In genomic region chr14:94097091-94097490, GRCh38 we compare ENCODE assay signal across 29 cellular contexts.
"Had no signal": no experiment of that assay in that cellular context is flagged by ENCODE, and none has a peak within 500 bp of the region (broad histone marks: within the 10 kb centered on the region; RNA-seq: fewer than 3 reads in every experiment).

No MANE protein-coding gene starts in this region.

- ATAC-seq: activated naive CD8-positive, alpha-beta T cell treated with anti-CD3 and anti-CD28 coated beads, Interleukin-2, amount 50 U/mL, for 24 hours; foreskin keratinocyte; gastrocnemius medialis; heart right ventricle; T-helper 17 cell; WTC11 had no signal

- H3K9me3 ChIP-seq: adrenal gland, breast epithelium, colonic mucosa, esophagus squamous epithelium, gastrocnemius medialis, heart right ventricle had no signal

- H3K27me3 ChIP-seq: adrenal gland, breast epithelium, cardiac muscle cell, colonic mucosa, esophagus squamous epithelium, foreskin keratinocyte, gastrocnemius medialis, heart right ventricle had no signal

- H3K27ac ChIP-seq: adrenal gland, cardiac muscle cell, colonic mucosa, epithelial cell of prostate, esophagus squamous epithelium, foreskin keratinocyte, gastrocnemius medialis, heart right ventricle had no signal

- DNase-seq: activated CD4-positive, alpha-beta memory T cell treated with anti-CD3 and anti-CD28 coated beads, Interleukin-2, amount 10 ng/mL, durations not matched to agents 7 days and 5 days; activated CD4-positive, alpha-beta T cell treated with anti-CD3 and anti-CD28 coated beads for 1 hour; activated CD4-positive, alpha-beta T cell treated with anti-CD3 and anti-CD28 coated beads for 4 hours; activated CD4-positive, alpha-beta T cell treated with anti-CD3 and anti-CD28 coated beads, Interleukin-2, amount 10 ng/mL, durations not matched to agents 7 days and 5 days; activated CD4-positive, alpha-beta T cell treated with anti-CD3 and anti-CD28 coated beads, Interleukin-2, amount 50 U/mL, for 4 hours; activated effector memory CD4-positive, alpha-beta T cell treated with anti-CD3 and anti-CD28 coated beads, Interleukin-2, amount 50 U/mL, for 16 hours; activated naive CD4-positive, alpha-beta T cell treated with anti-CD3 and anti-CD28 coated beads for 36 hours; activated naive CD8-positive, alpha-beta T cell treated with anti-CD3 and anti-CD28 coated beads for 36 hours; activated naive CD8-positive, alpha-beta T cell treated with anti-CD3 and anti-CD28 coated beads, Interleukin-2, amount 50 U/mL, for 24 hours; activated T-cell treated with anti-CD3 and anti-CD28 coated beads, Interleukin-2, amount 50 U/mL, for 1 hour; activated T-cell treated with anti-CD3 and anti-CD28 coated beads, Interleukin-2, amount 50 U/mL, for 48 hours; amygdala; aorta; central memory CD4-positive, alpha-beta T cell; cerebellar nuclear complex; colonic mucosa; effector CD8-positive, alpha-beta T cell; esophagus squamous epithelium; foreskin keratinocyte; gastrocnemius medialis; heart right ventricle; T-helper 1 cell; T-helper 17 cell; T1000 had no signal

- H3K36me3 ChIP-seq: breast epithelium, cardiac muscle cell, colonic mucosa, gastrocnemius medialis had no signal

- H3K4me3 ChIP-seq: adrenal gland, breast epithelium, cardiac muscle cell, colonic mucosa, esophagus squamous epithelium, gastrocnemius medialis, heart right ventricle had no signal
